ENCODE assay signal across 11 cellular contexts in the genomic region with DNA sequence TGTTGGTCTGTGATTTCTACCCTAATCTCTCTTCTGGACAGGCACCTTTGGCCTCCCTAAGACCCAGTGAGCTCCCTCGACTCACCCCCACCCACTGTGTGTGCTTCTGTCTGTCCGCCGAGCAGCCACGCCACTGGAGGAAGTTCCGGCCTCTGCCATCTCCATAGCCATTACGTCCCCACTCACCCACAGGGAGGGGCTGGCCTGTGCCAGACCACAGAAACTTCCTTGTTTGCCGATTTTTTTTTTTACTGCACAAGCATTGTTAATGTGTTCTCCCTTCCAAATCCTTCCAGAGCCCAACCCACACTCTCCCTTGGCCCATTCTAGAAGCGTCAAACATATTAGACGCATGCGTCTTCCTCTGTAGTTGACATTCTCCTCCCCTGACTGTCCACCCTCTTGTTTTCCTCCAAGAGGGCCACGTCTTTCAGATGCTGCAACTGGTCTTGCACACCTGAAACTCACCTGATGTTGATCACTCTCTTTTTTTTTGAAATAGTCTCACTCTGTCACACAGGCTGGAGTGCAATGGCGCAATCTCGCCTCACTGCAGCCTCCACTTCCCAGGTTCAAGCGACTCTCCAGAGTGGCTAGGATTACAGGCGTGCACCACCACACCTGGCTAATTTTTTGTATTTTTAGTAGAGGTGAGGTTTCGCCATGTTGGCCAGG.
DNase-seq lines count a peak whose midpoint lies in the region; ATAC-seq and TF ChIP-seq lines count a peak whose summit lies in the region.
"Had no signal": no experiment of that assay in that cellular context is flagged by ENCODE, and none has a peak within 500 bp of the region (broad histone marks: within the 10 kb centered on the region; RNA-seq: fewer than 3 reads in every experiment).

No MANE protein-coding gene starts in this region.

- H3K9me3 ChIP-seq in breast epithelium (no peaks in the 10 kb centered on the region), prostate gland (no peaks in the 10 kb centered on the region)
- H3K9me3 ChIP-seq: Peyer's patch had no signal

- H3K4me3 ChIP-seq in breast epithelium (no peak overlapping the region), prostate gland (no peak overlapping the region)
- H3K4me3 ChIP-seq: Peyer's patch had no signal

- intact Hi-C loops in breast epithelium (cut with DNase I; ENCODE audit: low total_unique reads) = no loop called here
- intact Hi-C loops in prostate gland (cut with DNase I) = no loop called here

- H3K27ac ChIP-seq in breast epithelium = peak overlapping the region; percentile 4 to 82
- peak overlapping the region; percentile 63 to 73 for H3K27ac ChIP-seq in prostate gland
- H3K27ac ChIP-seq: Peyer's patch had no signal

- H3K4me1 ChIP-seq in breast epithelium (no peaks in the 10 kb centered on the region), prostate gland (replicated peaks) (no peaks in the 10 kb centered on the region)
- H3K4me1 ChIP-seq: Peyer's patch had no signal

- no peaks in the 10 kb centered on the region for H3K36me3 ChIP-seq in breast epithelium
- H3K36me3 ChIP-seq in prostate gland = no peaks in the 10 kb centered on the region
- H3K36me3 ChIP-seq: Peyer's patch had no signal

- no peaks in the 10 kb centered on the region for H3K27me3 ChIP-seq in breast epithelium
- H3K27me3 ChIP-seq in prostate gland (replicated peaks; ENCODE audit: insufficient read depth) = no peaks in the 10 kb centered on the region
- H3K27me3 ChIP-seq: Peyer's patch had no signal

- no peak for TF ChIP-seq POLR2A in breast epithelium (IDR thresholded peaks at IDR 0.05)
- TF ChIP-seq POLR2A in prostate gland (IDR thresholded peaks at IDR 0.05) = peak; percentile 62

- WGBS in prostate gland = 48% methylated on average over 16 of the region's 16 CpGs

- in situ Hi-C loops in KBM-7 (cut with MboI; ENCODE audit: low pct_unique_long_range_greater_than_20kb, low sequenced_read_pairs) = no loop called here

- no peak for ATAC-seq in GM19023 (IDR thresholded peaks at IDR 0.05; ENCODE audit: unreplicated experiment)
- ATAC-seq in GM21825 (IDR thresholded peaks at IDR 0.05; ENCODE audit: unreplicated experiment) = no peak
- ATAC-seq in HG02852 (IDR thresholded peaks at IDR 0.05; ENCODE audit: unreplicated experiment) = no peak

- DNase-seq in KBM-7 (peak; percentile 20), breast epithelium (ENCODE audit: low spot score in 2 of 2) (peak in 1 of 2 donors; percentile 74), inferior parietal cortex (ENCODE audit: extremely low spot score) (peak; percentile 41), prostate gland (ENCODE audit: low spot score) (peak; percentile 75), mesenteric fat pad (ENCODE audit: low spot score) (no peak)
- DNase-seq: DMS79 treated with DMSO at 0.1 percent for 48 hours, NCI-H524 treated with DMSO at 0.1 percent for 48 hours, Peyer's patch had no signal

- TF ChIP-seq CTCF in breast epithelium (IDR thresholded peaks at IDR 0.05) (no peak), prostate gland (IDR thresholded peaks at IDR 0.05) (no peak)
